ENCODE assay signal across 18 cellular contexts in the genomic region with DNA sequence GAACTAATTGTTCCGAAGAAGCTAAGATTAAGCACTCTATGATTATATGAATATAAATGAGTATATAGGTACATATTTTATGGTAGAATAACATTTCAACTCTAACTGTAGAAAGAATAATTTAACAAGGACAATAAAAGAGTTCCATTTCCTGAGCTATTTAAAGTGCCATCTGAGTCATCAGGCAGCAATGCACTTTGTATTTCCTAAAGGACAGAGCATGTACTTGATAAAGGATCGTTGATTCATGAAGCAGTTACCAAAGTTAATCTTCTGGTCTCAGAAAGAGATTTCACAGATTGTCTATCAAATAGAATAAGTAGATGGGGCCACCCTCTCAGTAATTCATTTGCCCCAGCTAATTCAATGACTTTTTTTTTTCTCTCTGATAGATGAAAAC.
DNase-seq lines count a peak whose midpoint lies in the region; ATAC-seq and TF ChIP-seq lines count a peak whose summit lies in the region.
"Had no signal": no experiment of that assay in that cellular context is flagged by ENCODE, and none has a peak within 500 bp of the region (broad histone marks: within the 10 kb centered on the region; RNA-seq: fewer than 3 reads in every experiment).

No MANE protein-coding gene starts in this region.

- TF ChIP-seq CTCF in RWPE1 (conservative IDR thresholded peaks at IDR 0.05; ENCODE audit: low read depth) (no peak), epithelial cell of proximal tubule (conservative IDR thresholded peaks at IDR 0.05; ENCODE audit: low read depth, low read length) (no peak), GM13977 (IDR thresholded peaks at IDR 0.05; ENCODE audit: extremely low read depth, insufficient read depth, missing control alignments) (no peak)

- DNase-seq in HS-5 (ENCODE audit: low read depth) = peak; percentile 63
- DNase-seq in RWPE1 (ENCODE audit: low spot score) = peak; percentile 42
- peak; percentile 1 for DNase-seq in epithelial cell of proximal tubule (ENCODE audit: low read depth)
- peak; percentile 64 for DNase-seq in renal cortical epithelial cell (ENCODE audit: low read depth)
- no peak for DNase-seq in GM13977 (ENCODE audit: low spot score)
- no peak for DNase-seq in T-helper 1 cell
- DNase-seq: activated CD4-positive, alpha-beta memory T cell treated with anti-CD3 and anti-CD28 coated beads for 36 hours; body of pancreas; CD4-positive, alpha-beta memory T cell; hypothalamus; NCI-H1048; NCI-H446 treated with DMSO at 0.1 percent for 48 hours; nucleus accumbens; Peyer's patch; stimulated activated CD4-positive, alpha-beta T cell treated with anti-CD3 and anti-CD28 coated beads, Interleukin-12 subunit alpha, Interleukin-12 subunit beta, amount 100 ng/mL, for 4 hours had no signal

- H3K27ac ChIP-seq in RWPE1 = no peak overlapping the region
- H3K27ac ChIP-seq: body of pancreas, Peyer's patch had no signal

- POLR2A ChIA-PET in RWPE1 (lab: Yijun Ruan, JAX; ENCODE audit: low non-redundant PET) = no interaction called here

- in situ Hi-C loops in GM13977 (cut with MboI; ENCODE audit: low pct_unique_long_range_greater_than_20kb, low sequenced_read_pairs, unreplicated experiment) = no loop called here

- ATAC-seq in HG02884 (IDR thresholded peaks at IDR 0.05; ENCODE audit: unreplicated experiment) (no peak), HG03354 (IDR thresholded peaks at IDR 0.05; ENCODE audit: poor library complexity, severe bottlenecking, unreplicated experiment) (no peak)
- ATAC-seq: body of pancreas had no signal

- H3K4me3 ChIP-seq in epithelial cell of proximal tubule (ENCODE audit: low read depth, low read length) = no peak overlapping the region
- H3K4me3 ChIP-seq: body of pancreas, HAP-1, Peyer's patch had no signal

- CTCF ChIA-PET in RWPE1 (lab: Yijun Ruan, JAX) = no interaction called here

Comparison
In these comparisons a context has a peak if more than half of its experiments do, and no peak if none do; other contexts are left out.
1. DNase-seq: peak in HS-5 (single experiment), RWPE1 (single experiment), epithelial cell of proximal tubule (single experiment) and renal cortical epithelial cell (single experiment); none in GM13977 (single experiment) and T-helper 1 cell (0 of 5).